2 cellular contexts compared by ENCODE assay signal in the genomic region with DNA sequence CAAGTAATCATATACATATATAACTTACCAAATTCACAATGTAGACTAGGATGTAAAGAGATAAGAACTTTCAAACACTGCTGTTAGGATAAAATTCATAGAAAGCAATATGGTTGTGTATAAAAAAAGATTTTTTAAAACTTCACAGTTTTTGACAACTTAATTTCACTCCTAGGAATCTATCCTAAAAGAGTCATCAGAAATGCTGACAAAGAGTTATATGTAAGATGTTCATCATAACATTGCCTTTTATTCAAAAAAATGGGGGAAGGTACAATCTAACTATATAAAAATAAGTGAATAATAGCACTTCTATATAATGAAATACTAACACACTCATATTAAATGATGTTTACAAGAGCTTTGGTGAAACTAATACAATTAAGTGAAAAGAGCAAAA.
TF ChIP-seq lines count a peak whose summit lies in the region.

No MANE protein-coding gene starts in this region.

TF ChIP-seq in A549, 52 proteins besides CTCF, POLR2A, EP300 and RAD21 (continued from another document):
- TF ChIP-seq CHD2 (IDR thresholded peaks at IDR 0.05; ENCODE audit: low read length, partially characterized antibody), result no peak

TF ChIP-seq in GM12878, 131 proteins besides CTCF, POLR2A, EP300 and RAD21 (continued from another document):
- TF ChIP-seq CEBPB (IDR thresholded peaks at IDR 0.05; ENCODE audit: borderline replicate concordance in 1 of 2, low read depth in 2 of 2, low read length in 2 of 2) (no peak), RFX5 (IDR thresholded peaks at IDR 0.05; ENCODE audit: low read depth, low read length) (no peak)
- TF ChIP-seq, protein P1, sequence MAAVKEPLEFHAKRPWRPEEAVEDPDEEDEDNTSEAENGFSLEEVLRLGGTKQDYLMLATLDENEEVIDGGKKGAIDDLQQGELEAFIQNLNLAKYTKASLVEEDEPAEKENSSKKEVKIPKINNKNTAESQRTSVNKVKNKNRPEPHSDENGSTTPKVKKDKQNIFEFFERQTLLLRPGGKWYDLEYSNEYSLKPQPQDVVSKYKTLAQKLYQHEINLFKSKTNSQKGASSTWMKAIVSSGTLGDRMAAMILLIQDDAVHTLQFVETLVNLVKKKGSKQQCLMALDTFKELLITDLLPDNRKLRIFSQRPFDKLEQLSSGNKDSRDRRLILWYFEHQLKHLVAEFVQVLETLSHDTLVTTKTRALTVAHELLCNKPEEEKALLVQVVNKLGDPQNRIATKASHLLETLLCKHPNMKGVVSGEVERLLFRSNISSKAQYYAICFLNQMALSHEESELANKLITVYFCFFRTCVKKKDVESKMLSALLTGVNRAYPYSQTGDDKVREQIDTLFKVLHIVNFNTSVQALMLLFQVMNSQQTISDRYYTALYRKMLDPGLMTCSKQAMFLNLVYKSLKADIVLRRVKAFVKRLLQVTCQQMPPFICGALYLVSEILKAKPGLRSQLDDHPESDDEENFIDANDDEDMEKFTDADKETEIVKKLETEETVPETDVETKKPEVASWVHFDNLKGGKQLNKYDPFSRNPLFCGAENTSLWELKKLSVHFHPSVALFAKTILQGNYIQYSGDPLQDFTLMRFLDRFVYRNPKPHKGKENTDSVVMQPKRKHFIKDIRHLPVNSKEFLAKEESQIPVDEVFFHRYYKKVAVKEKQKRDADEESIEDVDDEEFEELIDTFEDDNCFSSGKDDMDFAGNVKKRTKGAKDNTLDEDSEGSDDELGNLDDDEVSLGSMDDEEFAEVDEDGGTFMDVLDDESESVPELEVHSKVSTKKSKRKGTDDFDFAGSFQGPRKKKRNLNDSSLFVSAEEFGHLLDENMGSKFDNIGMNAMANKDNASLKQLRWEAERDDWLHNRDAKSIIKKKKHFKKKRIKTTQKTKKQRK (IDR thresholded peaks at IDR 0.05; ENCODE audit: low read depth, low read length), result no peak
- TF ChIP-seq, protein P2, sequence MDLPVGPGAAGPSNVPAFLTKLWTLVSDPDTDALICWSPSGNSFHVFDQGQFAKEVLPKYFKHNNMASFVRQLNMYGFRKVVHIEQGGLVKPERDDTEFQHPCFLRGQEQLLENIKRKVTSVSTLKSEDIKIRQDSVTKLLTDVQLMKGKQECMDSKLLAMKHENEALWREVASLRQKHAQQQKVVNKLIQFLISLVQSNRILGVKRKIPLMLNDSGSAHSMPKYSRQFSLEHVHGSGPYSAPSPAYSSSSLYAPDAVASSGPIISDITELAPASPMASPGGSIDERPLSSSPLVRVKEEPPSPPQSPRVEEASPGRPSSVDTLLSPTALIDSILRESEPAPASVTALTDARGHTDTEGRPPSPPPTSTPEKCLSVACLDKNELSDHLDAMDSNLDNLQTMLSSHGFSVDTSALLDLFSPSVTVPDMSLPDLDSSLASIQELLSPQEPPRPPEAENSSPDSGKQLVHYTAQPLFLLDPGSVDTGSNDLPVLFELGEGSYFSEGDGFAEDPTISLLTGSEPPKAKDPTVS (IDR thresholded peaks at IDR 0.05; ENCODE audit: low read depth, low read length), result no peak
